ENCODE assay signal across 14 cellular contexts in the genomic region with DNA sequence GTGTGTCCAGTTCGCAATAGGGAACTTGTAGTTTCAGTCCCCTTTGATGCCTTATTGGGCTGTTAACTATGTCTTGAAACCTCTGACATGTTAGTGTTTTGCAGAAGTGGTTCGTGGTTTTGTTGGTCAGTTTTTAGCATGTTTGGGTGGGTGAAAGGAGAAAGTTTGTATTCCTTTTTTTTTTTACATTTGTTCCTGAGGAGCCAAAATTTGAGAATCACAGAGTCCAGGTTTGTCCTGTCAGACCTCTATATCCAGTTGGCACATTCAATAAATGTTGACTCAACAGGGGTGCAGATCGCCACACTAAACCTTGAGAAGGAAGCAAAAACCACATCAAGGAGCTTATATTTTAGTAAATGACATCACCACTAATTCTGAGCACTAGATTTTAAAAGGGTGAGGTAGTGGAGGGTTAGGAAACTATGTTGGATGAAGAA. TPM values are rescaled to one million over a fixed set of nuclear protein-coding genes. Genes with fewer than 3 reads are reported as not detected.
DNase-seq lines count a peak whose midpoint lies in the region; ATAC-seq and TF ChIP-seq lines count a peak whose summit lies in the region.
"Had no signal": no experiment of that assay in that cellular context is flagged by ENCODE, and none has a peak within 500 bp of the region (broad histone marks: within the 10 kb centered on the region; RNA-seq: fewer than 3 reads in every experiment).

No MANE protein-coding gene starts in this region.

- no peak for TF ChIP-seq CTCF in BE2C (IDR thresholded peaks at IDR 0.05; ENCODE audit: low read depth, low read length)

- H3K27me3 Mint-ChIP-seq in effector memory CD8-positive, alpha-beta T cell: no peaks in the 10 kb centered on the region

- H3K4me1 ChIP-seq in BE2C: no peaks in the 10 kb centered on the region
- H3K4me1 ChIP-seq: colonic mucosa had no signal

- H3K9me3 Mint-ChIP-seq in effector memory CD8-positive, alpha-beta T cell: no peaks in the 10 kb centered on the region
- H3K9me3 Mint-ChIP-seq: CD8-positive, alpha-beta memory T cell; T-cell had no signal

- no peaks in the 10 kb centered on the region for H3K36me3 ChIP-seq in BE2C
- H3K36me3 ChIP-seq: colonic mucosa, transverse colon had no signal

- peaks cover 7 to 28% of the 10 kb centered on the region in 2 donors for H3K4me1 Mint-ChIP-seq in effector memory CD8-positive, alpha-beta T cell (ENCODE audit: low read depth in 2 of 2)

- H3K9me3 ChIP-seq in BE2C: no peaks in the 10 kb centered on the region
- H3K9me3 ChIP-seq: colonic mucosa, transverse colon had no signal

- H3K4me3 Mint-ChIP-seq in effector memory CD8-positive, alpha-beta T cell: no peak overlapping the region
- H3K4me3 Mint-ChIP-seq: nephron progenitor cell, T-cell had no signal

- DNase-seq in M059J (ENCODE audit: low read depth): peak; percentile 69
- DNase-seq in effector memory CD8-positive, alpha-beta T cell: no peak
- DNase-seq in stimulated activated CD4-positive, alpha-beta T cell treated with anti-CD3 and anti-CD28 coated beads, Interleukin-12 subunit alpha, Interleukin-12 subunit beta, amount 100 ng/mL, for 4 hours: no peak
- no peak for DNase-seq in NCI-H748 (lab: John Stamatoyannopoulos, UW; ENCODE audit: unreplicated experiment)
- DNase-seq in BE2C: no peak
- DNase-seq: CD8-positive, alpha-beta memory T cell; colonic mucosa; nephron progenitor cell; stimulated activated CD4-positive, alpha-beta T cell treated with anti-CD3 and anti-CD28 coated beads, Interleukin-2, amount 100 ng/mL, for 24 hours; T-cell; transverse colon had no signal

- no peak overlapping the region for H3K27ac Mint-ChIP-seq in effector memory CD8-positive, alpha-beta T cell
- H3K27ac Mint-ChIP-seq: T-cell had no signal

- H3K4me3 ChIP-seq in BE2C (ENCODE audit: low read depth, low read length): no peak overlapping the region
- H3K4me3 ChIP-seq: colonic mucosa, transverse colon had no signal

- no peaks in the 10 kb centered on the region for H3K27me3 ChIP-seq in BE2C
- H3K27me3 ChIP-seq: colonic mucosa, transverse colon had no signal

- ATAC-seq in GM18502 (IDR thresholded peaks at IDR 0.05; ENCODE audit: poor library complexity, unreplicated experiment) (peak; percentile 61), GM21619 (IDR thresholded peaks at IDR 0.05; ENCODE audit: unreplicated experiment) (peak; percentile 48), GM21576 (IDR thresholded peaks at IDR 0.05; ENCODE audit: unreplicated experiment) (no peak)
- peak; percentile 56 for ATAC-seq in effector memory CD8-positive, alpha-beta T cell (replicated peaks)

- H3K36me3 Mint-ChIP-seq in effector memory CD8-positive, alpha-beta T cell (ENCODE audit: insufficient read depth): no peaks in the 10 kb centered on the region

RNA-seq across cellular contexts. Expression of a gene that starts 26.2 kb away (rescaled TPM):
- total RNA-seq in M059J (2014; rRNA removed; shearing (Covaris generic)): 7.8 and 13.1 TPM in 2 replicates
- polyA plus RNA-seq in BE2C (2012; ENCODE audit: insufficient read depth, insufficient read length, low read depth): 0.96 TPM

RNA-seq across cellular contexts. Expression of a gene that starts 47.8 kb away (rescaled TPM):
- 0.10 TPM in 1 of 2 replicates, not detected in the other for total RNA-seq in M059J (2014; rRNA removed; shearing (Covaris generic))
- not detected for polyA plus RNA-seq in BE2C (2012; ENCODE audit: insufficient read depth, insufficient read length, low read depth)
- total RNA-seq: T-cell had no signal
- polyA plus RNA-seq: CD8-positive, alpha-beta memory T cell had no signal
